Comparison of ENCODE assay signal across 2 cellular contexts in the genomic region with DNA sequence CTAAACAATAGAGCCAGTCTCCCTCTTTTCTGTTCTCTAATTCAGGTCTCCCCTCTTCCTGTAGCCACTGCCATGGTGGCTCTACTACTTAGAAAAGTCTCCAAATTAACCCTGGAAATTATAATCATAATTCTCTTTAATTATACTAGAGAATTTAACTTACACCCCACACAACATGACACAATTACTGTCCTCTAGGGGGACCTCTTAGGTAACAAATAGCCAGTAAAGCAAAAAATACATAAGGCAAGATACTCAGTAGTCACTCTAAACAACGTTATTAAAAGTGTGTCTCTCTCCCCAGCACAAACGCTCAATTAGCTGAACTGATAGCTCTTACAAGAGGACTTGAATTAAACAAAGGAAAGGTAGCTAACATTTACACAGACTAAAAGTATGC.
TF ChIP-seq lines count a peak whose summit lies in the region.

No MANE protein-coding gene starts in this region.

TF ChIP-seq in HepG2, 621 proteins besides CTCF, POLR2A, EP300 and RAD21:
- TF ChIP-seq U2AF2 (IDR thresholded peaks at IDR 0.05; ENCODE audit: low read depth, low read length) (no peak), STAG1 (CRISPR knock-in tag; IDR thresholded peaks at IDR 0.05) (peak; percentile 40), ATF7-NPFF (CRISPR knock-in tag; IDR thresholded peaks at IDR 0.05; ENCODE audit: low read depth) (no peak), EED (CRISPR knock-in tag; IDR thresholded peaks at IDR 0.05) (no peak), ZNF138 (CRISPR knock-in tag; IDR thresholded peaks at IDR 0.05; ENCODE audit: low read depth) (no peak), ZNF430 (CRISPR knock-in tag; IDR thresholded peaks at IDR 0.05) (no peak)
- TF ChIP-seq, protein P1, sequence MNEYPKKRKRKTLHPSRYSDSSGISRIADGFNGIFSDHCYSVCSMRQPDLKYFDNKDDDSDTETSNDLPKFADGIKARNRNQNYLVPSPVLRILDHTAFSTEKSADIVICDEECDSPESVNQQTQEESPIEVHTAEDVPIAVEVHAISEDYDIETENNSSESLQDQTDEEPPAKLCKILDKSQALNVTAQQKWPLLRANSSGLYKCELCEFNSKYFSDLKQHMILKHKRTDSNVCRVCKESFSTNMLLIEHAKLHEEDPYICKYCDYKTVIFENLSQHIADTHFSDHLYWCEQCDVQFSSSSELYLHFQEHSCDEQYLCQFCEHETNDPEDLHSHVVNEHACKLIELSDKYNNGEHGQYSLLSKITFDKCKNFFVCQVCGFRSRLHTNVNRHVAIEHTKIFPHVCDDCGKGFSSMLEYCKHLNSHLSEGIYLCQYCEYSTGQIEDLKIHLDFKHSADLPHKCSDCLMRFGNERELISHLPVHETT (CRISPR knock-in tag; conservative IDR thresholded peaks at IDR 0.05) = no peak
TF ChIP-seq in HepG2: peak in this region for 1.

TF ChIP-seq in K562, 482 proteins besides CTCF, POLR2A, EP300 and RAD21:
- TF ChIP-seq, protein P2, sequence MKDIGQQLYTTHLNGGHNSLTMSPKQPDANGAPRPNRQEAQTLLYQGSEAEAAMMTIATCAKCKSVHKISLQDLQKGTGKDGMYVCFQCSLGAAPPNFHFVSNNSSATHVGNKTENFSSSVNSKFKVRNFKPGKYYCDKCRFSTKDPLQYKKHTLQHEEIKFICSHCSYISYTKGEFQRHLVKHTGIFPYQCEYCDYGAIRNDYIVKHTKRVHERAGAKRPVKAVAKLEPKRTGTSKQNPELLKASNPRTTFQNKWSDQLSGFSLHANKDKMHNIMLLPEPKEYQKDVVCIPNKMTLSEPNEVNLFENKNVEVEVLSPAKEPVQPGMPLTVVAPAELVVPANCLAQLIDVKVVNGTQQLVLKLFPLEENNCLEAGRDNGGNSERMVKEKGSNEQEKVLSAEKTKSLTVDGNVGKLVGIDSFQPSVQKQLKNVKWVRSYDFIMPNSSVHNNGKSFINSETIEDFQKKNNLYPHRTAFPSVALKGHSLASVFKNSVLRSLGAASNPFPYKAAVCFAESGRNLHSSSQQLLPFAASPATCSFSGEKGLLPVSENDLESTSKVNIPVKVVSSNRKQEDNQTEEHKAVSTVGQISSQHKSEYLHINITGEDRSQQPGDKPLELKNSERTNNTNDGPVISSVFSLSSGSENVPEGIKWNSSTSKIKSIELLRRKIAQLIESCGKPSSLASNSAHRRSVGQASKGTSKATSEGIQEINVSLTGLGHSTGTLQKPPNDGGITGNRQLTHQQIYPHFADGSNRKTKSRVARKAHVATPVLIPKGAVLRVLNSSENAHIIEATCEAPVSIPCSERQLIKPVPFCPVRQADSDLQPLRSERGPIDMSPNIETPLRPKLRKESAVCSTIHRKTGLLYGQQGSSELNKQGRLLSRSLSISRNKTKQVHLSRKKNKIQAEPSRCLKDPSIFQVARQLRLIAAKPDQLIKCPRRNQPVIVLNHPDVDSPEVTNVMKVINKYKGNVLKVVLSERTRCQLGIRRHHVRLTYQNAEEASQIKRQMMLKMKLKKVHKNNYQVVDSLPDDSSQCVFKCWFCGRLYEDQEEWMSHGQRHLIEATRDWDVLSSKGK (CRISPR knock-in tag; IDR thresholded peaks at IDR 0.05) = no peak
- TF ChIP-seq SMC3 (conservative IDR thresholded peaks at IDR 0.05; ENCODE audit: insufficient read depth, low read depth, low read length) = 0 out of 2 replicates have a peak, but pooled peaks have one; percentile 22
TF ChIP-seq in K562: peak in this region for 1.
